In genomic region chr19:51593969-51594773, GRCh38 we compare ENCODE assay signal across 1 cellular context.
A peak's percentile ranks its signal among the peaks of the same experiment; 100 is the strongest.
TF ChIP-seq lines count a peak whose summit lies in the region.

No MANE protein-coding gene starts in this region.

TF ChIP-seq in SK-N-SH, 30 proteins besides CTCF, POLR2A, EP300 and RAD21 (continued from another document):
- TF ChIP-seq REST (IDR thresholded peaks at IDR 0.05; ENCODE audit: low read depth, low read length) (no peak), GABPA (IDR thresholded peaks at IDR 0.05; ENCODE audit: low read depth) (peak; percentile 63), RXRA (IDR thresholded peaks at IDR 0.05; ENCODE audit: borderline replicate concordance, low read depth) (no peak), ELF1 (IDR thresholded peaks at IDR 0.05) (peak; percentile 76), SMC3 (IDR thresholded peaks at IDR 0.05; ENCODE audit: low read depth, low read length) (no peak), TCF12 (IDR thresholded peaks at IDR 0.05) (no peak), NRF1 (IDR thresholded peaks at IDR 0.05; ENCODE audit: low read depth, low read length) (peak; percentile 98), CHD2 (IDR thresholded peaks at IDR 0.05; ENCODE audit: low read length, partially characterized antibody) (peak; percentile 94), JUND (IDR thresholded peaks at IDR 0.05) (no peak), YY1 (IDR thresholded peaks at IDR 0.05; ENCODE audit: low read depth) (peak; percentile 76), MXI1 (IDR thresholded peaks at IDR 0.05; ENCODE audit: low read depth, low read length) (peak; percentile 79), USF1 (IDR thresholded peaks at IDR 0.05; ENCODE audit: borderline replicate concordance, low read depth) (no peak), NFIC (IDR thresholded peaks at IDR 0.05; ENCODE audit: borderline replicate concordance) (no peak), POLR2AphosphoS5 (IDR thresholded peaks at IDR 0.05; ENCODE audit: low read depth, low read length) (peak; percentile 53; the same call in 1 of the 2 replicates), FOXJ3 (CRISPR knock-in tag; IDR thresholded peaks at IDR 0.05) (no peak), ZBTB33 (IDR thresholded peaks at IDR 0.05; ENCODE audit: borderline replicate concordance, low read depth) (peak; percentile 54; the same call in 1 of the 2 replicates), USF2 (IDR thresholded peaks at IDR 0.05; ENCODE audit: borderline replicate concordance, low read depth, low read length) (no peak), IRF3 (IDR thresholded peaks at IDR 0.05; ENCODE audit: low read depth, low read length) (no peak), EZH2phosphoT487 (IDR thresholded peaks at IDR 0.05; ENCODE audit: borderline replicate concordance, low read depth) (no peak), FOXM1 (IDR thresholded peaks at IDR 0.05; ENCODE audit: low read depth) (no peak)
